Comparison of ENCODE assay signal across 1 cellular context in genomic region chr17:50538549-50539410, GRCh38.
TF ChIP-seq lines count a peak whose summit lies in the region.

No MANE protein-coding gene starts in this region.

TF ChIP-seq in H1, 55 proteins besides CTCF, POLR2A, EP300 and RAD21:
- TF ChIP-seq ATF3 (IDR thresholded peaks at IDR 0.05; ENCODE audit: insufficient read depth, low read depth, low read length): no peak
- TF ChIP-seq RNF2 (IDR thresholded peaks at IDR 0.05; ENCODE audit: borderline replicate concordance, low read depth, low read length, missing control alignments, poor library complexity, severe bottlenecking): no peak
- no peak for TF ChIP-seq GTF2F1 (IDR thresholded peaks at IDR 0.05; ENCODE audit: borderline replicate concordance, low read depth, low read length)
- TF ChIP-seq POLR2AphosphoS5 (IDR thresholded peaks at IDR 0.05; ENCODE audit: low read depth, low read length): no peak
- no peak for TF ChIP-seq CTBP2 (IDR thresholded peaks at IDR 0.05; ENCODE audit: borderline replicate concordance, insufficient read depth, insufficient read length, low read length)
- no peak for TF ChIP-seq SP1 (IDR thresholded peaks at IDR 0.05; ENCODE audit: low read depth, low read length)
- no peak for TF ChIP-seq JUN (IDR thresholded peaks at IDR 0.05; ENCODE audit: low read depth, low read length)
